20 cellular contexts compared by ENCODE assay signal in genomic region chr9:96877269-96877668, GRCh38. TPM values are rescaled to one million over a fixed set of nuclear protein-coding genes. Genes with fewer than 3 reads are reported as not detected.
A peak's percentile ranks its signal among the peaks of the same experiment; 100 is the strongest.
DNase-seq lines count a peak whose midpoint lies in the region; ATAC-seq, FAIRE-seq and TF ChIP-seq lines count a peak whose summit lies in the region.
"Had no signal": no experiment of that assay in that cellular context is flagged by ENCODE, and none has a peak within 500 bp of the region (broad histone marks: within the 10 kb centered on the region; RNA-seq: fewer than 3 reads in every experiment).

No MANE protein-coding gene starts in this region.

- peaks cover 26% of the 10 kb centered on the region for H3K4me1 Mint-ChIP-seq in activated CD4-positive, alpha-beta T cell treated with anti-CD3 and anti-CD28 coated beads, Interleukin-2, amount 10 ng/mL, durations not matched to agents 24 days and 14 days
- H3K4me1 Mint-ChIP-seq in activated naive CD8-positive, alpha-beta T cell treated with anti-CD3 and anti-CD28 coated beads, Interleukin-2, amount 50 U/mL, for 24 hours, result peaks cover 28% of the 10 kb centered on the region

- no peak for ATAC-seq in activated naive CD8-positive, alpha-beta T cell treated with anti-CD3 and anti-CD28 coated beads, Interleukin-2, amount 50 U/mL, for 24 hours
- ATAC-seq: psoas muscle; stimulated activated naive B cell treated with anti-CD40 and anti-IgM and Interleukin-4, amounts not matched to agents 10 μg/mL and 1 μg/mL and 100 μg/mL, for 72 hours had no signal

- peak overlapping the region; percentile 87 for H3K4me3 Mint-ChIP-seq in activated CD4-positive, alpha-beta T cell treated with anti-CD3 and anti-CD28 coated beads, Interleukin-2, amount 10 ng/mL, durations not matched to agents 24 days and 14 days
- H3K4me3 Mint-ChIP-seq in activated naive CD8-positive, alpha-beta T cell treated with anti-CD3 and anti-CD28 coated beads, Interleukin-2, amount 50 U/mL, for 24 hours, result peak overlapping the region; percentile 32
- H3K4me3 Mint-ChIP-seq: activated CD4-positive, alpha-beta memory T cell treated with anti-CD3 and anti-CD28 coated beads for 36 hours; type B pancreatic cell had no signal

- H3K27ac ChIP-seq in iPS DF 6.9 (ENCODE audit: low read length), result no peak overlapping the region
- no peak overlapping the region for H3K27ac ChIP-seq in smooth muscle cell (ENCODE audit: low read depth)
- H3K27ac ChIP-seq: BLaER1 treated with 17β-estradiol and CSF1 and Interleukin-3, amounts not matched to agents 10 nM and 100 nM; cardiac muscle cell; esophagus muscularis mucosa; psoas muscle had no signal

- H3K36me3 ChIP-seq in iPS DF 6.9 (ENCODE audit: control insufficient read depth, insufficient read depth, low read length), result no peaks in the 10 kb centered on the region
- H3K36me3 ChIP-seq in smooth muscle cell (ENCODE audit: low read depth), result no peaks in the 10 kb centered on the region
- H3K36me3 ChIP-seq: cardiac muscle cell, esophagus muscularis mucosa had no signal

- peaks cover 43% of the 10 kb centered on the region for H3K27me3 Mint-ChIP-seq in activated CD4-positive, alpha-beta T cell treated with anti-CD3 and anti-CD28 coated beads, Interleukin-2, amount 10 ng/mL, durations not matched to agents 24 days and 14 days
- peaks cover 53% of the 10 kb centered on the region for H3K27me3 Mint-ChIP-seq in activated naive CD8-positive, alpha-beta T cell treated with anti-CD3 and anti-CD28 coated beads, Interleukin-2, amount 50 U/mL, for 24 hours
- H3K27me3 Mint-ChIP-seq: type B pancreatic cell had no signal

- no peak overlapping the region for H2AFZ ChIP-seq in smooth muscle cell (ENCODE audit: low read depth)

- no peaks in the 10 kb centered on the region for H3K36me3 Mint-ChIP-seq in activated CD4-positive, alpha-beta T cell treated with anti-CD3 and anti-CD28 coated beads, Interleukin-2, amount 10 ng/mL, durations not matched to agents 24 days and 14 days (ENCODE audit: low read depth)
- peaks cover 2% of the 10 kb centered on the region for H3K36me3 Mint-ChIP-seq in activated naive CD8-positive, alpha-beta T cell treated with anti-CD3 and anti-CD28 coated beads, Interleukin-2, amount 50 U/mL, for 24 hours (ENCODE audit: low read depth)
- H3K36me3 Mint-ChIP-seq: type B pancreatic cell had no signal

- TF ChIP-seq CTCF in smooth muscle cell (IDR thresholded peaks at IDR 0.05; ENCODE audit: borderline replicate concordance, insufficient read depth, poor library complexity, severe bottlenecking) (no peak), D721Med (IDR thresholded peaks at IDR 0.05; ENCODE audit: insufficient read depth, missing control alignments) (no peak)

- H4K20me1 ChIP-seq in smooth muscle cell (ENCODE audit: low read depth), result no peaks in the 10 kb centered on the region
- H4K20me1 ChIP-seq: BLaER1 treated with 17β-estradiol and CSF1 and Interleukin-3, amounts not matched to agents 10 nM and 100 nM had no signal

- no peaks in the 10 kb centered on the region for H3F3A ChIP-seq in smooth muscle cell (ENCODE audit: low read depth)

- H3K79me2 ChIP-seq in smooth muscle cell (ENCODE audit: low read depth), result no peaks in the 10 kb centered on the region

- H3K27me3 ChIP-seq in iPS DF 6.9 (ENCODE audit: control insufficient read depth, insufficient read depth, low read length), result no peaks in the 10 kb centered on the region; the same call in 1 of the 2 replicates
- peaks cover 7% of the 10 kb centered on the region for H3K27me3 ChIP-seq in smooth muscle cell (ENCODE audit: low read depth)
- H3K27me3 ChIP-seq: BLaER1 treated with 17β-estradiol and CSF1 and Interleukin-3, amounts not matched to agents 10 nM and 100 nM had no signal

- H3K4me3 ChIP-seq in iPS DF 6.9 (ENCODE audit: low read length), result peak overlapping the region; percentile 10; the same call in 1 of the 2 replicates
- no peak overlapping the region for H3K4me3 ChIP-seq in smooth muscle cell
- H3K4me3 ChIP-seq: cardiac muscle cell, esophagus muscularis mucosa, psoas muscle had no signal

- intact Hi-C loops in activated CD4-positive, alpha-beta T cell treated with anti-CD3 and anti-CD28 coated beads, Interleukin-2, amount 10 ng/mL, durations not matched to agents 24 days and 14 days (cut with micrococcal nuclease), result no loop called here

- peak overlapping the region; percentile 24 for H3K4me2 ChIP-seq in smooth muscle cell

- H3K27ac Mint-ChIP-seq in activated CD4-positive, alpha-beta T cell treated with anti-CD3 and anti-CD28 coated beads, Interleukin-2, amount 10 ng/mL, durations not matched to agents 24 days and 14 days, result no peak overlapping the region
- no peak overlapping the region for H3K27ac Mint-ChIP-seq in activated naive CD8-positive, alpha-beta T cell treated with anti-CD3 and anti-CD28 coated beads, Interleukin-2, amount 50 U/mL, for 24 hours
- H3K27ac Mint-ChIP-seq: activated CD4-positive, alpha-beta memory T cell treated with anti-CD3 and anti-CD28 coated beads for 36 hours; stimulated activated naive B cell treated with anti-CD40 and anti-IgM and Interleukin-4, amounts not matched to agents 10 μg/mL and 1 μg/mL and 100 μg/mL, for 72 hours; type B pancreatic cell had no signal

- no peak overlapping the region for H3K9ac ChIP-seq in smooth muscle cell (ENCODE audit: low read depth)
- H3K9ac ChIP-seq: BLaER1 treated with 17β-estradiol and CSF1 and Interleukin-3, amounts not matched to agents 10 nM and 100 nM had no signal

- DNase-seq in activated CD4-positive, alpha-beta T cell treated with anti-CD3 and anti-CD28 coated beads, Interleukin-2, amount 10 ng/mL, durations not matched to agents 24 days and 14 days, result peak; percentile 55
- DNase-seq in activated CD4-positive, alpha-beta T cell treated with anti-CD3 and anti-CD28 coated beads, Interleukin-2, amount 50 U/mL, for 4 hours, result no peak
- no peak for DNase-seq in activated naive CD8-positive, alpha-beta T cell treated with anti-CD3 and anti-CD28 coated beads, Interleukin-2, amount 50 U/mL, for 24 hours
- no peak for DNase-seq in iPS DF 6.9 (ENCODE audit: low read depth, low spot score)
- DNase-seq in smooth muscle cell (lab: John Stamatoyannopoulos, UW; ENCODE audit: unreplicated experiment), result no peak
- no peak for DNase-seq in D721Med (ENCODE audit: insufficient read length, low spot score)
- DNase-seq in HPDE6-E6E7 (ENCODE audit: extremely low spot score), result no peak
- DNase-seq in activated naive CD4-positive, alpha-beta T cell treated with Interleukin-2 at 50 U/mL for 16 hours, result no peak
- DNase-seq: activated CD4-positive, alpha-beta memory T cell treated with anti-CD3 and anti-CD28 coated beads for 36 hours; DMS53; islet precursor cell; NCI-H2081; NCI-H446 treated with DMSO at 0.1 percent for 48 hours; stimulated activated naive B cell treated with anti-CD40 and anti-IgM and Interleukin-4, amounts not matched to agents 10 μg/mL and 1 μg/mL and 100 μg/mL, for 72 hours had no signal

- no CpG with 5 or more reads among the region's 43 CpGs for WGBS in iPS DF 6.9 (ENCODE audit: insufficient coverage, insufficient read length)
- WGBS in smooth muscle cell (ENCODE audit: low lambda C conversion rate), result 54% methylated on average over 42 of the region's 43 CpGs

- no peaks in the 10 kb centered on the region for H3K9me3 Mint-ChIP-seq in activated CD4-positive, alpha-beta T cell treated with anti-CD3 and anti-CD28 coated beads, Interleukin-2, amount 10 ng/mL, durations not matched to agents 24 days and 14 days
- H3K9me3 Mint-ChIP-seq in activated naive CD8-positive, alpha-beta T cell treated with anti-CD3 and anti-CD28 coated beads, Interleukin-2, amount 50 U/mL, for 24 hours, result peaks cover 3% of the 10 kb centered on the region
- H3K9me3 Mint-ChIP-seq: activated CD4-positive, alpha-beta memory T cell treated with anti-CD3 and anti-CD28 coated beads for 36 hours; type B pancreatic cell had no signal

- no peaks in the 10 kb centered on the region for H3K9me3 ChIP-seq in iPS DF 6.9 (ENCODE audit: control insufficient read depth, insufficient read depth, low read length)
- H3K9me3 ChIP-seq in smooth muscle cell (replicated peaks; ENCODE audit: low read depth), result no peaks in the 10 kb centered on the region
- H3K9me3 ChIP-seq: esophagus muscularis mucosa, psoas muscle had no signal

- no peak for FAIRE-seq in D721Med (lab: Jason Lieb, UNC)

- H3K4me1 ChIP-seq in iPS DF 6.9 (ENCODE audit: control insufficient read depth, insufficient read depth, low read length), result no peaks in the 10 kb centered on the region
- peaks cover 2% of the 10 kb centered on the region for H3K4me1 ChIP-seq in smooth muscle cell (ENCODE audit: low read depth)

RNA-seq across cellular contexts. Expression of gene ZNF782, which starts 23.0 kb away (rescaled TPM):
- 4.3 and 5.1 TPM in 2 replicates for total RNA-seq in activated CD4-positive, alpha-beta T cell treated with anti-CD3 and anti-CD28 coated beads, Interleukin-2, amount 10 ng/mL, durations not matched to agents 24 days and 14 days
- 4.3 and 6.1 TPM in 2 replicates for total RNA-seq in smooth muscle cell
- 0.53 and 0.98 TPM in 2 replicates for polyA plus RNA-seq in smooth muscle cell

RNA-seq across cellular contexts. Expression of gene NUTM2G, which starts 51.4 kb away (rescaled TPM):
- not detected in 2 replicates for total RNA-seq in activated CD4-positive, alpha-beta T cell treated with anti-CD3 and anti-CD28 coated beads, Interleukin-2, amount 10 ng/mL, durations not matched to agents 24 days and 14 days
- total RNA-seq in smooth muscle cell, result not detected in 2 replicates
- polyA plus RNA-seq in smooth muscle cell, result 0.09 and 0.20 TPM in 2 replicates
- total RNA-seq: A172; activated CD4-positive, alpha-beta memory T cell treated with anti-CD3 and anti-CD28 coated beads for 36 hours; esophagus muscularis mucosa; psoas muscle had no signal
